32 cellular contexts compared by ENCODE assay signal in genomic region chr4:67037489-67037888, GRCh38.
"Had no signal": no experiment of that assay in that cellular context is flagged by ENCODE, and none has a peak within 500 bp of the region (broad histone marks: within the 10 kb centered on the region; RNA-seq: fewer than 3 reads in every experiment).

No MANE protein-coding gene starts in this region.

- H3K27ac ChIP-seq: neutrophil, ovary, parathyroid adenoma, psoas muscle, right lobe of liver, sigmoid colon, skin epidermis, spleen, stomach, thoracic aorta, thyroid gland, tibial nerve, upper lobe of left lung, vagina had no signal

- H3K9ac ChIP-seq: parathyroid adenoma had no signal

- H3K36me3 Mint-ChIP-seq: naive thymus-derived CD8-positive, alpha-beta T cell; natural killer cell treated with Interleukin-12 subunit alpha and Interleukin-12 subunit beta and Interleukin-15 and Interleukin-18, amount 100 ng/mL, for 72 hours; stimulated activated memory B cell treated with anti-CD40 and anti-IgM and Interleukin-4, amounts not matched to agents 10 μg/mL and 1 μg/mL and 100 μg/mL, for 72 hours had no signal

- H3K27me3 ChIP-seq: neutrophil, ovary, right lobe of liver, sigmoid colon, spleen, stomach, thyroid gland, tibial nerve, upper lobe of left lung, vagina had no signal

- H3K4me1 Mint-ChIP-seq: naive thymus-derived CD8-positive, alpha-beta T cell; neural crest cell; stimulated activated memory B cell treated with anti-CD40 and anti-IgM and Interleukin-4, amounts not matched to agents 10 μg/mL and 1 μg/mL and 100 μg/mL, for 72 hours had no signal

- H2AFZ ChIP-seq: parathyroid adenoma had no signal

- H3K27ac Mint-ChIP-seq: naive thymus-derived CD8-positive, alpha-beta T cell; natural killer cell treated with Interleukin-12 subunit alpha and Interleukin-12 subunit beta and Interleukin-15 and Interleukin-18, amount 100 ng/mL, for 72 hours; nephron progenitor cell; progenitor cell of endocrine pancreas; stimulated activated memory B cell treated with anti-CD40 and anti-IgM and Interleukin-4, amounts not matched to agents 10 μg/mL and 1 μg/mL and 100 μg/mL, for 72 hours had no signal

- H3K36me3 ChIP-seq: neutrophil, ovary, right lobe of liver, sigmoid colon, spleen, stomach, thoracic aorta, thyroid gland, tibial nerve, upper lobe of left lung, vagina had no signal

- ATAC-seq: naive thymus-derived CD8-positive, alpha-beta T cell; natural killer cell treated with Interleukin-12 subunit alpha and Interleukin-12 subunit beta and Interleukin-15 and Interleukin-18, amount 100 ng/mL, for 72 hours; psoas muscle; right cardiac atrium; right lobe of liver; stimulated activated memory B cell treated with anti-CD40 and anti-IgM and Interleukin-4, amounts not matched to agents 10 μg/mL and 1 μg/mL and 100 μg/mL, for 72 hours; stimulated activated naive CD8-positive, alpha-beta T cell treated with anti-CD3 and anti-CD28 coated beads, Interleukin-15, Interleukin-2, amounts not matched to agents 100 U/mL and 50 U/mL, for 24 hours had no signal

- H3K9me3 Mint-ChIP-seq: nephron progenitor cell; stimulated activated memory B cell treated with anti-CD40 and anti-IgM and Interleukin-4, amounts not matched to agents 10 μg/mL and 1 μg/mL and 100 μg/mL, for 72 hours had no signal

- DNase-seq: naive thymus-derived CD8-positive, alpha-beta T cell; nephron progenitor cell; nucleus accumbens; ovary; posterior cingulate gyrus; psoas muscle; right cardiac atrium; right lobe of liver; sigmoid colon; spleen; stimulated activated CD4-positive, alpha-beta T cell treated with anti-CD3 and anti-CD28 coated beads, Interleukin-12 subunit alpha, Interleukin-12 subunit beta, amount 100 ng/mL, for 4 hours; stimulated activated CD4-positive, alpha-beta T cell treated with anti-CD3 and anti-CD28 coated beads, Interleukin-1b, Interleukin-23, amount 100 ng/mL, for 48 hours; stimulated activated CD4-positive, alpha-beta T cell treated with anti-CD3 and anti-CD28 coated beads, Interleukin-4, amount 100 ng/mL, for 1 hour; stimulated activated CD4-positive, alpha-beta T cell treated with anti-CD3 and anti-CD28 coated beads, Interleukin-4, amount 100 ng/mL, for 4 hours; stimulated activated CD8-positive, alpha-beta memory T cell treated with anti-CD3 and anti-CD28 coated beads, Interleukin-4, amount 100 ng/mL, for 48 hours; stimulated activated naive CD4-positive, alpha-beta T cell; stimulated activated naive CD8-positive, alpha-beta T cell treated with anti-CD3 and anti-CD28 coated beads, Interleukin-15, Interleukin-2, amounts not matched to agents 100 U/mL and 50 U/mL, for 24 hours; stomach; thyroid gland; trophoblast cell; upper lobe of left lung had no signal

- H3K4me3 ChIP-seq: ovary, psoas muscle, right lobe of liver, sigmoid colon, skin epidermis, smooth muscle cell, spleen, stomach, thoracic aorta, thyroid gland, tibial nerve, upper lobe of left lung, vagina had no signal

- H3K4me3 Mint-ChIP-seq: naive thymus-derived CD8-positive, alpha-beta T cell; natural killer cell treated with Interleukin-12 subunit alpha and Interleukin-12 subunit beta and Interleukin-15 and Interleukin-18, amount 100 ng/mL, for 72 hours; nephron progenitor cell; neural crest cell; stimulated activated memory B cell treated with anti-CD40 and anti-IgM and Interleukin-4, amounts not matched to agents 10 μg/mL and 1 μg/mL and 100 μg/mL, for 72 hours had no signal

- H3K79me2 ChIP-seq: parathyroid adenoma had no signal

- H3K9me3 ChIP-seq: neutrophil, ovary, psoas muscle, right lobe of liver, sigmoid colon, stomach, thoracic aorta, thyroid gland, upper lobe of left lung, vagina had no signal

- H3K4me2 ChIP-seq: smooth muscle cell had no signal

- H3K27me3 Mint-ChIP-seq: natural killer cell treated with Interleukin-12 subunit alpha and Interleukin-12 subunit beta and Interleukin-15 and Interleukin-18, amount 100 ng/mL, for 72 hours; progenitor cell of endocrine pancreas; stimulated activated memory B cell treated with anti-CD40 and anti-IgM and Interleukin-4, amounts not matched to agents 10 μg/mL and 1 μg/mL and 100 μg/mL, for 72 hours had no signal

- H3K4me1 ChIP-seq: parathyroid adenoma, psoas muscle, sigmoid colon, spleen, stomach, thyroid gland, tibial nerve, upper lobe of left lung, vagina had no signal
